Comparison of ENCODE assay signal across 1 cellular context in genomic region chr12:69354561-69355187, GRCh38.
TF ChIP-seq lines count a peak whose summit lies in the region.

No MANE protein-coding gene starts in this region.

TF ChIP-seq in HepG2, 621 proteins besides CTCF, POLR2A, EP300 and RAD21 (continued from another document and continues in another):
- TF ChIP-seq ZBTB40 (IDR thresholded peaks at IDR 0.05) (no peak), ZBTB40 (CRISPR knock-in tag; IDR thresholded peaks at IDR 0.05) (no peak), YY1 (IDR thresholded peaks at IDR 0.05; ENCODE audit: insufficient read depth, insufficient replicate concordance, low read depth, low read length) (no peak), ELK4 (CRISPR knock-in tag; IDR thresholded peaks at IDR 0.05; ENCODE audit: borderline replicate concordance) (0 out of 2 replicates have a peak, but pooled peaks have one; percentile 21), REXO4 (CRISPR knock-in tag; IDR thresholded peaks at IDR 0.05; ENCODE audit: borderline replicate concordance) (no peak), TFAP4 (IDR thresholded peaks at IDR 0.05; ENCODE audit: borderline replicate concordance, low read depth) (no peak), ZFP91 (CRISPR knock-in tag; IDR thresholded peaks at IDR 0.05; ENCODE audit: borderline replicate concordance) (no peak), FOXA1 (IDR thresholded peaks at IDR 0.05) (no peak), FOXA1 (CRISPR knock-in tag; IDR thresholded peaks at IDR 0.05) (no peak), HOXA3 (CRISPR knock-in tag; IDR thresholded peaks at IDR 0.05) (peak; percentile 58), GPN1 (CRISPR knock-in tag; IDR thresholded peaks at IDR 0.05; ENCODE audit: borderline replicate concordance) (no peak), DZIP1 (CRISPR knock-in tag; IDR thresholded peaks at IDR 0.05) (no peak), PAWR (CRISPR knock-in tag; IDR thresholded peaks at IDR 0.05; ENCODE audit: borderline replicate concordance) (no peak), ISL2 (CRISPR knock-in tag; IDR thresholded peaks at IDR 0.05) (peak; percentile 37; the same call in 1 of the 2 replicates), TERF1 (CRISPR knock-in tag; IDR thresholded peaks at IDR 0.05) (peak; percentile 45; the same call in 1 of the 2 replicates), HNF1B (CRISPR knock-in tag; IDR thresholded peaks at IDR 0.05) (no peak), CEBPB (IDR thresholded peaks at IDR 0.05; ENCODE audit: borderline replicate concordance, low read depth, low read length) (no peak), CREBL2 (CRISPR knock-in tag; IDR thresholded peaks at IDR 0.05; ENCODE audit: borderline replicate concordance) (no peak), ZBTB14 (CRISPR knock-in tag; IDR thresholded peaks at IDR 0.05) (no peak), SIN3A (IDR thresholded peaks at IDR 0.05; ENCODE audit: borderline replicate concordance, low read depth, low read length) (peak; percentile 59; the same call in 1 of the 2 replicates), HDAC2 (CRISPR knock-in tag; IDR thresholded peaks at IDR 0.05) (peak; percentile 73; the same call in 1 of the 2 replicates), ZNF512B (CRISPR knock-in tag; IDR thresholded peaks at IDR 0.05; ENCODE audit: borderline replicate concordance) (no peak), RFX1 (IDR thresholded peaks at IDR 0.05) (no peak), SNAPC2 (CRISPR knock-in tag; IDR thresholded peaks at IDR 0.05) (peak; percentile 76; the same call in 1 of the 2 replicates)
